Comparison of ENCODE assay signal across 17 cellular contexts in genomic region chr22:50286701-50287318, GRCh38. TPM values are rescaled to one million over a fixed set of nuclear protein-coding genes. Genes with fewer than 3 reads are reported as not detected.
DNase-seq lines count a peak whose midpoint lies in the region; ATAC-seq, FAIRE-seq and TF ChIP-seq lines count a peak whose summit lies in the region.
"Had no signal": no experiment of that assay in that cellular context is flagged by ENCODE, and none has a peak within 500 bp of the region (broad histone marks: within the 10 kb centered on the region; RNA-seq: fewer than 3 reads in every experiment).

No MANE protein-coding gene starts in this region.

- no peaks in the 10 kb centered on the region for H4K20me1 ChIP-seq in K562 (replicated peaks; ENCODE audit: control insufficient read depth, insufficient read depth, low read length)

- FAIRE-seq in K562 (lab: Jason Lieb, UNC): no peak
- FAIRE-seq: GM12891, H54 had no signal

- peaks cover 0 to 93% of the 10 kb centered on the region in 2 experiments; a peak in 1 of 3 replicates for H3K36me3 ChIP-seq in HEK293 (ENCODE audit: control insufficient read depth in 2 of 2, insufficient read depth in 1 of 2, low read length in 2 of 2)
- H3K36me3 ChIP-seq in K562 (ENCODE audit: control insufficient read depth, insufficient read depth, low read length): peaks cover 33% of the 10 kb centered on the region; the same call in 1 of the 3 replicates
- peaks cover 79 to 96% (median 89%) of the 10 kb centered on the region in 4 donors for H3K36me3 ChIP-seq in stomach

- intact Hi-C loops in K562 (cut with micrococcal nuclease): no loop called here
- intact Hi-C loops in stomach (cut with DNase I; ENCODE audit: low total_unique reads): no loop called here

- H3K4me1 ChIP-seq in HEK293 (ENCODE audit: control insufficient read depth, insufficient read depth, low read length) (no peaks in the 10 kb centered on the region), K562 (replicated peaks in 1 of 2; ENCODE audit: control insufficient read depth in 2 of 2, insufficient read depth in 2 of 2, low read length in 2 of 2) (peaks cover 0 to 24% of the 10 kb centered on the region in 2 experiments; a peak in 1 of 5 replicates), stomach (peaks cover 68 to 91% (median 83%) of the 10 kb centered on the region in 4 donors)

- no peak overlapping the region for H3K4me3 ChIP-seq in HEK293 (ENCODE audit: low read depth, low read length)
- H3K4me3 ChIP-seq in K562: no peak overlapping the region
- H3K4me3 ChIP-seq in stomach: no peak overlapping the region
- H3K4me3 ChIP-seq: BLaER1 treated with 17β-estradiol and CSF1 and Interleukin-3, amounts not matched to agents 10 nM and 100 nM; GM23338 had no signal

- DNase-seq in K562 (ENCODE audit: extremely low read depth in 1 of 4, low spot score in 3 of 4) (no peak), stomach (no peak), mucosa of gallbladder (ENCODE audit: low spot score) (no peak)
- DNase-seq: Calu3; CD8-positive, alpha-beta T cell; DMS53; DND-41; EL; HCEC 1CT; HFFc6 had no signal

- H3K27me3 ChIP-seq in K562 (ENCODE audit: control insufficient read depth in 2 of 2, insufficient read depth in 2 of 2, low read length in 2 of 2) (no peaks in the 10 kb centered on the region), stomach (no peaks in the 10 kb centered on the region)
- H3K27me3 ChIP-seq: BLaER1 treated with 17β-estradiol and CSF1 and Interleukin-3, amounts not matched to agents 10 nM and 100 nM had no signal

- WGBS in K562 (ENCODE audit: insufficient coverage, low coverage, missing lambda C conversion rate): 95% methylated on average over 12 of the region's 40 CpGs
- WGBS in stomach, 5 donors: 63 to 76% (median 74%) methylated on average over 18 to 40 of the region's 40 CpGs

- no peak for TF ChIP-seq POLR2A in K562 (conservative IDR thresholded peaks at IDR 0.05)
- TF ChIP-seq POLR2A in stomach (IDR thresholded peaks at IDR 0.05): no peak

- H3K27ac ChIP-seq in HEK293 (ENCODE audit: extremely low read depth, low read depth, low read length) (no peak overlapping the region), K562 (ENCODE audit: extremely low read depth, low read depth, low read length) (no peak overlapping the region), stomach (peak overlapping the region; percentile 87 to 95 (median 94))
- H3K27ac ChIP-seq: BLaER1 treated with 17β-estradiol and CSF1 and Interleukin-3, amounts not matched to agents 10 nM and 100 nM; KMS-11 had no signal

- ATAC-seq in K562 (no peak), HG03432 (IDR thresholded peaks at IDR 0.05; ENCODE audit: unreplicated experiment) (no peak)
- ATAC-seq: CD8-positive, alpha-beta T cell; GM23338 had no signal

- H3K4me2 ChIP-seq in K562 (ENCODE audit: insufficient read depth, low read length): no peak overlapping the region
- H3K4me2 ChIP-seq: BLaER1 treated with 17β-estradiol and CSF1 and Interleukin-3, amounts not matched to agents 10 nM and 100 nM; GM23338; KMS-11 had no signal

- no TSS peak for BruUV-seq in K562 (replicated peaks; lab: Mats Ljungman, UMichigan)

- TF ChIP-seq CTCF in HEK293 (tag by site-specific recombination; IDR thresholded peaks at IDR 0.05): no peak
- TF ChIP-seq CTCF in K562 (IDR thresholded peaks at IDR 0.05 in 2 of 3, conservative IDR thresholded peaks at IDR 0.05 in 1 of 3; ENCODE audit: insufficient read depth in 2 of 3, low read depth in 1 of 3, low read length in 3 of 3): no peak
- no peak for TF ChIP-seq CTCF in stomach (IDR thresholded peaks at IDR 0.05)

- in situ Hi-C loops in K562 (cut with MboI): no loop called here

- no peaks in the 10 kb centered on the region for H3K9me1 ChIP-seq in K562 (ENCODE audit: control insufficient read depth, insufficient read depth, low read length)

- POLR2A ChIA-PET in HEK293 (lab: Yijun Ruan, JAX) (no interaction called here), K562 (lab: Yijun Ruan, JAX) (no interaction called here)

- CTCF ChIA-PET in HEK293 (lab: Yijun Ruan, JAX): interaction anchor here (1.0 to 1.2 kb wide), 2 partner anchors 14 to 55 kb away, joined by 5 read pairs; no protein-coding TSS in a partner anchor
- CTCF ChIA-PET in K562 (lab: Yijun Ruan, JAX; ENCODE audit: low intra/inter-chr PET ratio): no interaction called here

- H3K9me3 ChIP-seq in HEK293 (ENCODE audit: control insufficient read depth, insufficient read depth, low read depth, low read length) (no peaks in the 10 kb centered on the region), K562 (replicated peaks; ENCODE audit: control insufficient read depth, insufficient read depth, low read depth, low read length) (no peaks in the 10 kb centered on the region), stomach (no peaks in the 10 kb centered on the region)
- H3K9me3 ChIP-seq: BLaER1 treated with 17β-estradiol and CSF1 and Interleukin-3, amounts not matched to agents 10 nM and 100 nM had no signal

- TF ChIP-seq RAD21 in K562 (CRISPR knock-in tag; conservative IDR thresholded peaks at IDR 0.05 in 1 of 2, IDR thresholded peaks at IDR 0.05 in 1 of 2): no peak

- no peak for TF ChIP-seq EP300 in K562 (IDR thresholded peaks at IDR 0.05; ENCODE audit: low read length)
- no peak for TF ChIP-seq EP300 in stomach (IDR thresholded peaks at IDR 0.05)

- H3K79me2 ChIP-seq in K562 (ENCODE audit: control insufficient read depth, insufficient read depth, low read length): no peaks in the 10 kb centered on the region

- no peak overlapping the region for H3K9ac ChIP-seq in K562 (ENCODE audit: insufficient read depth in 1 of 2, low read depth in 2 of 2, low read length in 2 of 2)
- H3K9ac ChIP-seq: BLaER1 treated with 17β-estradiol and CSF1 and Interleukin-3, amounts not matched to agents 10 nM and 100 nM; KMS-11 had no signal

- H2AFZ ChIP-seq in K562 (ENCODE audit: low read depth, low read length): no peak overlapping the region
- H2AFZ ChIP-seq: GM23338 had no signal

RNA-seq across cellular contexts. Expression of gene MAPK11, which starts 16.6 kb away (rescaled TPM):
- 6.0 and 15.3 TPM in 2 replicates for total RNA-seq in K562 (2011; cell fraction: chromatin; rRNA removed; ENCODE audit: low replicate concordance)
- 11.8 and 12.5 TPM in 2 replicates for total RNA-seq in K562 (2011; cell fraction: nucleolus; rRNA removed)
- total RNA-seq in K562 (2011; cell fraction: nucleoplasm; rRNA removed): 6.0 and 6.7 TPM in 2 replicates
- 9.6 and 9.8 TPM in 2 replicates for total RNA-seq in K562 (2014; rRNA removed)
- 1.9 and 2.5 TPM in 2 replicates for total RNA-seq in K562 (2014; rRNA removed; fragmentation: Illumina TruSeq; extraction: Trizol)
- 5.3 and 5.8 TPM in 2 replicates for total RNA-seq in K562 (2015; rRNA removed; fragmentation: Illumina TruSeq; extraction: Trizol)
- 12.8 and 14.6 TPM in 2 replicates for total RNA-seq in K562 (2021)
- polyA plus RNA-seq in K562 (2011; rRNA removed): 5.1 and 7.0 TPM in 2 replicates
- polyA plus RNA-seq in K562 (2011; cell fraction: cytosol; rRNA removed): 5.6 and 12.8 TPM in 2 replicates
- polyA plus RNA-seq in K562 (2011; cell fraction: nucleus; rRNA removed): 39.5 and 60.0 TPM in 2 replicates
- 9.9 and 19.7 TPM in 2 replicates for polyA plus RNA-seq in K562 (2012)
- polyA plus RNA-seq in K562 (2014; fragmentation: Illumina TruSeq; extraction: Trizol): 5.7 and 7.0 TPM in 2 replicates
- under 1 TPM; 0.06 to 0.10 TPM for polyA plus RNA-seq in K562 (2014; fragmentation: Nextera tagmentation; extraction: Ambion mirVana)
- 10.6 and 11.5 TPM in 2 replicates for polyA plus RNA-seq in K562 (2014; rRNA removed)
- 1.4 and 3.6 TPM in 2 replicates for polyA minus RNA-seq in K562 (2011; rRNA and poly(A)+ RNA removed)
- polyA minus RNA-seq in K562 (2011; cell fraction: cytosol; rRNA and poly(A)+ RNA removed): 5.2 and 6.5 TPM in 2 replicates
- polyA minus RNA-seq in K562 (2011; cell fraction: nucleus; rRNA and poly(A)+ RNA removed): 6.1 and 6.3 TPM in 2 replicates
- 10 to 100 TPM in 1 of 5 donors, 1 to 10 TPM in 2, under 1 TPM in 1, not detected in 1; 0.29 to 10.1 (median 5.7) TPM for total RNA-seq in stomach
- 10 to 100 TPM in 2 of 3 donors, 1 to 10 TPM in 1; 8.5 to 13.6 (median 12.3) TPM for polyA plus RNA-seq in stomach
- total RNA-seq in mucosa of gallbladder: 16.7 TPM

RNA-seq across cellular contexts. Expression of gene PLXNB2, which starts 20.6 kb away (rescaled TPM):
- 72.8 and 193 TPM in 2 replicates for total RNA-seq in K562 (2011; cell fraction: chromatin; rRNA removed; ENCODE audit: low replicate concordance)
- total RNA-seq in K562 (2011; cell fraction: nucleolus; rRNA removed): 120 and 131 TPM in 2 replicates
- total RNA-seq in K562 (2011; cell fraction: nucleoplasm; rRNA removed): 71.3 and 73.4 TPM in 2 replicates
- 16.9 and 22.7 TPM in 2 replicates for total RNA-seq in K562 (2014; rRNA removed)
- 3.2 and 4.8 TPM in 2 replicates for total RNA-seq in K562 (2014; rRNA removed; fragmentation: Illumina TruSeq; extraction: Trizol)
- 9.9 and 11.3 TPM in 2 replicates for total RNA-seq in K562 (2015; rRNA removed; fragmentation: Illumina TruSeq; extraction: Trizol)
- total RNA-seq in K562 (2021): 45.1 and 48.0 TPM in 2 replicates
- 17.4 and 26.1 TPM in 2 replicates for polyA plus RNA-seq in K562 (2011; rRNA removed)
- 21.9 and 41.4 TPM in 2 replicates for polyA plus RNA-seq in K562 (2011; cell fraction: cytosol; rRNA removed)
- 101 and 150 TPM in 2 replicates for polyA plus RNA-seq in K562 (2011; cell fraction: nucleus; rRNA removed)
- polyA plus RNA-seq in K562 (2012): 30.4 and 43.6 TPM in 2 replicates
- polyA plus RNA-seq in K562 (2014; fragmentation: Illumina TruSeq; extraction: Trizol): 13.6 and 22.0 TPM in 2 replicates
- under 1 TPM; 0.15 to 0.81 TPM for polyA plus RNA-seq in K562 (2014; fragmentation: Nextera tagmentation; extraction: Ambion mirVana)
- 20.7 and 24.6 TPM in 2 replicates for polyA plus RNA-seq in K562 (2014; rRNA removed)
- polyA minus RNA-seq in K562 (2011; rRNA and poly(A)+ RNA removed): 14.1 and 21.8 TPM in 2 replicates
- 37.2 and 59.9 TPM in 2 replicates for polyA minus RNA-seq in K562 (2011; cell fraction: cytosol; rRNA and poly(A)+ RNA removed)
- polyA minus RNA-seq in K562 (2011; cell fraction: nucleus; rRNA and poly(A)+ RNA removed): 30.4 and 32.4 TPM in 2 replicates
- total RNA-seq in stomach: 100 to 1,000 TPM; 105 to 648 (median 400) TPM
- 100 to 1,000 TPM in 2 of 3 donors, 10 to 100 TPM in 1; 50.3 to 197 (median 147) TPM for polyA plus RNA-seq in stomach
- 1,246 TPM for total RNA-seq in mucosa of gallbladder

RNA-seq across cellular contexts. Expression of gene MAPK12, which starts 25.3 kb away (rescaled TPM):
- total RNA-seq in K562 (2011; cell fraction: chromatin; rRNA removed; ENCODE audit: low replicate concordance): 112 and 304 TPM in 2 replicates
- total RNA-seq in K562 (2011; cell fraction: nucleolus; rRNA removed): 207 and 279 TPM in 2 replicates
- total RNA-seq in K562 (2011; cell fraction: nucleoplasm; rRNA removed): 136 and 144 TPM in 2 replicates
- total RNA-seq in K562 (2014; rRNA removed) (45.2 and 45.5 TPM in 2 replicates), K562 (2014; rRNA removed; fragmentation: Illumina TruSeq; extraction: Trizol) (5.7 and 11.1 TPM in 2 replicates), K562 (2015; rRNA removed; fragmentation: Illumina TruSeq; extraction: Trizol) (32.9 and 33.8 TPM in 2 replicates), K562 (2021) (68.4 and 69.1 TPM in 2 replicates), stomach (10 to 100 TPM in 2 of 5 donors, 1 to 10 TPM in 3; 5.2 to 49.6 (median 9.3) TPM), mucosa of gallbladder (23.2 TPM)
- polyA plus RNA-seq in K562 (2011; rRNA removed) (30.6 and 45.2 TPM in 2 replicates), K562 (2014; fragmentation: Illumina TruSeq; extraction: Trizol) (32.8 and 35.5 TPM in 2 replicates), K562 (2014; fragmentation: Nextera tagmentation; extraction: Ambion mirVana) (1 to 10 TPM in 1 of 2 experiments, under 1 TPM in 1; 0.79 to 4.0 TPM), K562 (2014; rRNA removed) (69.4 and 71.5 TPM in 2 replicates), stomach (1 to 10 TPM; 4.7 to 9.3 (median 7.1) TPM)
- 35.5 and 49.4 TPM in 2 replicates for polyA plus RNA-seq in K562 (2011; cell fraction: cytosol; rRNA removed)
- polyA plus RNA-seq in K562 (2011; cell fraction: nucleus; rRNA removed): 285 and 430 TPM in 2 replicates
- 38.8 and 60.9 TPM in 2 replicates for polyA plus RNA-seq in K562 (2012)
- polyA minus RNA-seq in K562 (2011; rRNA and poly(A)+ RNA removed): 12.0 and 15.0 TPM in 2 replicates
- polyA minus RNA-seq in K562 (2011; cell fraction: cytosol; rRNA and poly(A)+ RNA removed): 18.3 and 22.3 TPM in 2 replicates
- 61.0 and 65.0 TPM in 2 replicates for polyA minus RNA-seq in K562 (2011; cell fraction: nucleus; rRNA and poly(A)+ RNA removed)

RNA-seq across cellular contexts. Expression of gene HDAC10, which starts 35.7 kb away (rescaled TPM):
- 57.0 and 254 TPM in 2 replicates for total RNA-seq in K562 (2011; cell fraction: chromatin; rRNA removed; ENCODE audit: low replicate concordance)
- total RNA-seq in K562 (2011; cell fraction: nucleolus; rRNA removed): 188 and 225 TPM in 2 replicates
- 102 and 109 TPM in 2 replicates for total RNA-seq in K562 (2011; cell fraction: nucleoplasm; rRNA removed)
- 16.4 and 21.4 TPM in 2 replicates for total RNA-seq in K562 (2014; rRNA removed)
- total RNA-seq in K562 (2014; rRNA removed; fragmentation: Illumina TruSeq; extraction: Trizol): 1.2 and 2.1 TPM in 2 replicates
- 7.0 and 10.9 TPM in 2 replicates for total RNA-seq in K562 (2015; rRNA removed; fragmentation: Illumina TruSeq; extraction: Trizol)
- 37.3 and 44.2 TPM in 2 replicates for total RNA-seq in K562 (2021)
- polyA plus RNA-seq in K562 (2011; rRNA removed): 6.5 and 18.6 TPM in 2 replicates
- polyA plus RNA-seq in K562 (2011; cell fraction: cytosol; rRNA removed): 4.8 and 5.9 TPM in 2 replicates
- polyA plus RNA-seq in K562 (2011; cell fraction: nucleus; rRNA removed): 164 and 214 TPM in 2 replicates
- polyA plus RNA-seq in K562 (2012): 34.6 and 75.5 TPM in 2 replicates
- polyA plus RNA-seq in K562 (2014; fragmentation: Illumina TruSeq; extraction: Trizol): 6.3 and 14.4 TPM in 2 replicates
- under 1 TPM; 0.10 to 0.23 TPM for polyA plus RNA-seq in K562 (2014; fragmentation: Nextera tagmentation; extraction: Ambion mirVana)
- 29.0 and 35.7 TPM in 2 replicates for polyA plus RNA-seq in K562 (2014; rRNA removed)
- 4.3 and 5.1 TPM in 2 replicates for polyA minus RNA-seq in K562 (2011; rRNA and poly(A)+ RNA removed)
- 6.0 and 17.9 TPM in 2 replicates for polyA minus RNA-seq in K562 (2011; cell fraction: cytosol; rRNA and poly(A)+ RNA removed)
- polyA minus RNA-seq in K562 (2011; cell fraction: nucleus; rRNA and poly(A)+ RNA removed): 43.8 and 48.3 TPM in 2 replicates
- total RNA-seq in stomach: 100 to 1,000 TPM in 2 of 5 donors, 10 to 100 TPM in 3; 15.4 to 156 (median 74.1) TPM
- 10 to 100 TPM; 24.7 to 41.4 (median 36.2) TPM for polyA plus RNA-seq in stomach
- 100 TPM for total RNA-seq in mucosa of gallbladder

RNA-seq across cellular contexts. Expression of gene DENND6B, which starts 40.0 kb away (rescaled TPM):
- total RNA-seq in K562 (2011; cell fraction: chromatin; rRNA removed; ENCODE audit: low replicate concordance): 6.5 and 21.7 TPM in 2 replicates
- 12.5 and 13.4 TPM in 2 replicates for total RNA-seq in K562 (2011; cell fraction: nucleolus; rRNA removed)
- 8.5 and 9.8 TPM in 2 replicates for total RNA-seq in K562 (2011; cell fraction: nucleoplasm; rRNA removed)
- total RNA-seq in K562 (2014; rRNA removed): 1.5 and 2.3 TPM in 2 replicates
- 0.26 and 0.29 TPM in 2 replicates for total RNA-seq in K562 (2014; rRNA removed; fragmentation: Illumina TruSeq; extraction: Trizol)
- 0.83 TPM in 2 replicates for total RNA-seq in K562 (2015; rRNA removed; fragmentation: Illumina TruSeq; extraction: Trizol)
- total RNA-seq in K562 (2021): 3.1 and 3.2 TPM in 2 replicates
- polyA plus RNA-seq in K562 (2011; rRNA removed): 2.0 and 3.4 TPM in 2 replicates
- 2.9 and 5.9 TPM in 2 replicates for polyA plus RNA-seq in K562 (2011; cell fraction: cytosol; rRNA removed)
- 18.3 and 38.3 TPM in 2 replicates for polyA plus RNA-seq in K562 (2011; cell fraction: nucleus; rRNA removed)
- 2.7 and 5.8 TPM in 2 replicates for polyA plus RNA-seq in K562 (2012)
- polyA plus RNA-seq in K562 (2014; fragmentation: Illumina TruSeq; extraction: Trizol): 1.7 and 2.0 TPM in 2 replicates
- polyA plus RNA-seq in K562 (2014; fragmentation: Nextera tagmentation; extraction: Ambion mirVana): under 1 TPM; 0.07 to 0.31 TPM
- 3.1 and 3.7 TPM in 2 replicates for polyA plus RNA-seq in K562 (2014; rRNA removed)
- polyA minus RNA-seq in K562 (2011; rRNA and poly(A)+ RNA removed): 0.48 and 0.84 TPM in 2 replicates
- 1.8 and 3.2 TPM in 2 replicates for polyA minus RNA-seq in K562 (2011; cell fraction: cytosol; rRNA and poly(A)+ RNA removed)
- 2.6 and 3.8 TPM in 2 replicates for polyA minus RNA-seq in K562 (2011; cell fraction: nucleus; rRNA and poly(A)+ RNA removed)
- 10 to 100 TPM in 2 of 5 donors, 1 to 10 TPM in 3; 2.2 to 13.4 (median 2.5) TPM for total RNA-seq in stomach
- 1 to 10 TPM; 2.0 to 7.6 (median 5.5) TPM for polyA plus RNA-seq in stomach
- total RNA-seq in mucosa of gallbladder: 24.9 TPM

Comparison
In these comparisons a context has a peak if more than half of its experiments do, and no peak if none do; other contexts are left out.
1. H3K27ac ChIP-seq: peak in stomach (5 of 5); none in HEK293 (single experiment) and K562 (single experiment).
2. Of the 44 proteins assayed by ChIP-seq in both K562 and HEK293: peak only in K562: none; only in HEK293: KLF1; in both: none; in neither: 43.